1 cellular context compared by ENCODE assay signal in the genomic region with DNA sequence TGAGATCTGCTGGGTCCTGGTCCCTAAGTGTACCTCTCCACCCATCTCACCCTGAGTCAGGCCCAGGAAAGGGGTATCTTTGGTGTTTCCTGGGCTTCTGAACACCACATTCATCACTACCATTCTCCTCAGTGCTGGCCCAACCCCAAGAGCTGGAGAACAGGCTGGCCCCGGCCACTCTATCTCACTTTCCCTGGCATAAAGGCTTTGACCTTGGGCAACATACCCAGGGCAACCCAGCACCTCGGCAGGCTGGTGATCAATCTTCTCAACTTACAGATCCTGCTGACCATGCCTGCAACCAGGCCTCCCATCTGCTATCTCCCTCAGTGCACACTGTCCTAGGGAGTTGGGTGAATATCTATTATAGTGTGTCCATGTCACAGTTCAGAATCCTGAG.
TF ChIP-seq lines count a peak whose summit lies in the region.

No MANE protein-coding gene starts in this region.

TF ChIP-seq in HCT116, 20 proteins besides CTCF, POLR2A, EP300 and RAD21 (continued from another document):
- TF ChIP-seq, protein P1, sequence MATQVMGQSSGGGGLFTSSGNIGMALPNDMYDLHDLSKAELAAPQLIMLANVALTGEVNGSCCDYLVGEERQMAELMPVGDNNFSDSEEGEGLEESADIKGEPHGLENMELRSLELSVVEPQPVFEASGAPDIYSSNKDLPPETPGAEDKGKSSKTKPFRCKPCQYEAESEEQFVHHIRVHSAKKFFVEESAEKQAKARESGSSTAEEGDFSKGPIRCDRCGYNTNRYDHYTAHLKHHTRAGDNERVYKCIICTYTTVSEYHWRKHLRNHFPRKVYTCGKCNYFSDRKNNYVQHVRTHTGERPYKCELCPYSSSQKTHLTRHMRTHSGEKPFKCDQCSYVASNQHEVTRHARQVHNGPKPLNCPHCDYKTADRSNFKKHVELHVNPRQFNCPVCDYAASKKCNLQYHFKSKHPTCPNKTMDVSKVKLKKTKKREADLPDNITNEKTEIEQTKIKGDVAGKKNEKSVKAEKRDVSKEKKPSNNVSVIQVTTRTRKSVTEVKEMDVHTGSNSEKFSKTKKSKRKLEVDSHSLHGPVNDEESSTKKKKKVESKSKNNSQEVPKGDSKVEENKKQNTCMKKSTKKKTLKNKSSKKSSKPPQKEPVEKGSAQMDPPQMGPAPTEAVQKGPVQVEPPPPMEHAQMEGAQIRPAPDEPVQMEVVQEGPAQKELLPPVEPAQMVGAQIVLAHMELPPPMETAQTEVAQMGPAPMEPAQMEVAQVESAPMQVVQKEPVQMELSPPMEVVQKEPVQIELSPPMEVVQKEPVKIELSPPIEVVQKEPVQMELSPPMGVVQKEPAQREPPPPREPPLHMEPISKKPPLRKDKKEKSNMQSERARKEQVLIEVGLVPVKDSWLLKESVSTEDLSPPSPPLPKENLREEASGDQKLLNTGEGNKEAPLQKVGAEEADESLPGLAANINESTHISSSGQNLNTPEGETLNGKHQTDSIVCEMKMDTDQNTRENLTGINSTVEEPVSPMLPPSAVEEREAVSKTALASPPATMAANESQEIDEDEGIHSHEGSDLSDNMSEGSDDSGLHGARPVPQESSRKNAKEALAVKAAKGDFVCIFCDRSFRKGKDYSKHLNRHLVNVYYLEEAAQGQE (IDR thresholded peaks at IDR 0.05; ENCODE audit: low read depth) = no peak
- TF ChIP-seq ELF1 (IDR thresholded peaks at IDR 0.05; ENCODE audit: borderline replicate concordance, low read depth) = no peak
- no peak for TF ChIP-seq SP1 (IDR thresholded peaks at IDR 0.05; ENCODE audit: low read depth)
- no peak for TF ChIP-seq EZH2phosphoT487 (IDR thresholded peaks at IDR 0.05; ENCODE audit: borderline replicate concordance)
- TF ChIP-seq ZNF274 (IDR thresholded peaks at IDR 0.05; ENCODE audit: low read depth, low read length) = no peak
- TF ChIP-seq EGR1 (IDR thresholded peaks at IDR 0.05; ENCODE audit: low read depth) = no peak
- TF ChIP-seq, protein P2, sequence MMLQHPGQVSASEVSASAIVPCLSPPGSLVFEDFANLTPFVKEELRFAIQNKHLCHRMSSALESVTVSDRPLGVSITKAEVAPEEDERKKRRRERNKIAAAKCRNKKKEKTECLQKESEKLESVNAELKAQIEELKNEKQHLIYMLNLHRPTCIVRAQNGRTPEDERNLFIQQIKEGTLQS (IDR thresholded peaks at IDR 0.05) = no peak
- TF ChIP-seq, protein P3, sequence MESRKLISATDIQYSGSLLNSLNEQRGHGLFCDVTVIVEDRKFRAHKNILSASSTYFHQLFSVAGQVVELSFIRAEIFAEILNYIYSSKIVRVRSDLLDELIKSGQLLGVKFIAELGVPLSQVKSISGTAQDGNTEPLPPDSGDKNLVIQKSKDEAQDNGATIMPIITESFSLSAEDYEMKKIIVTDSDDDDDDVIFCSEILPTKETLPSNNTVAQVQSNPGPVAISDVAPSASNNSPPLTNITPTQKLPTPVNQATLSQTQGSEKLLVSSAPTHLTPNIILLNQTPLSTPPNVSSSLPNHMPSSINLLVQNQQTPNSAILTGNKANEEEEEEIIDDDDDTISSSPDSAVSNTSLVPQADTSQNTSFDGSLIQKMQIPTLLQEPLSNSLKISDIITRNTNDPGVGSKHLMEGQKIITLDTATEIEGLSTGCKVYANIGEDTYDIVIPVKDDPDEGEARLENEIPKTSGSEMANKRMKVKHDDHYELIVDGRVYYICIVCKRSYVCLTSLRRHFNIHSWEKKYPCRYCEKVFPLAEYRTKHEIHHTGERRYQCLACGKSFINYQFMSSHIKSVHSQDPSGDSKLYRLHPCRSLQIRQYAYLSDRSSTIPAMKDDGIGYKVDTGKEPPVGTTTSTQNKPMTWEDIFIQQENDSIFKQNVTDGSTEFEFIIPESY (IDR thresholded peaks at IDR 0.05; ENCODE audit: extremely low read depth, insufficient replicate concordance, low read length) = no peak
- TF ChIP-seq JUND (IDR thresholded peaks at IDR 0.05) = no peak
- TF ChIP-seq YY1 (IDR thresholded peaks at IDR 0.05; ENCODE audit: extremely low read depth, insufficient replicate concordance, low read depth, low read length) = no peak
- no peak for TF ChIP-seq ZFX (IDR thresholded peaks at IDR 0.05)
